ENCODE assay signal across 19 cellular contexts in the genomic region with DNA sequence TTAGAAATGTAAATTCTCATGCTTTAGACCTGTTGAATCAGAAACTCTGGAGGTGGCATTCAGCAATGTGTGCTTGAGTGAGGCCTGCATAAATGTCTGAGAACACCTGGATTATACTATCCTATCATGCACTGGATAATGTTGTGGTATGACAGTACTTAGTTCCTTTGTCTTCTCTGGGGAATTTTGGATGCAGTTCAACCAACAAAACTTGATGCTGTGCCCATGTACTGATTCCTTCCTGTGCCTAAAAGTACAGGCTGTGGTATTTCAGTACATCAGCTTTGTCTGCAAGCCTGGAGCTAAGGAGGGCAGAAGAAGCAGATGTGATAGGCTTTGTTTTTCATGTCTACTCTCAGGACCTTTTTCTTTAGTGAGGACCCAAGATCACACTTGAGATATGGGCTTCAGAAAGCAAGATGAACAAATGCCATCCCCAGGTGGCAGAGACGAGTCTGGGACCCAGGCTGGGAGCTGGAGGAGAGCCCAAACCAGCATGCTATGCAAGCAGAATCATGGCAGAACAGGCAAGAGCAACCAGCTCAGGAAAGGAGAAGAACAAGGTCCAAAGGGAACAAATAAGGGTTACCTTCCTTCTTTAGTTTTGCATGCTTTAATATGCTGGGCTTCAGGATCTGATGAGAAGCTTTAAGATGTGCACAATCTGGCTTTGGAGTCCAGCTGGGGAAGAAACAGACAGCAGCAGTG.
"Had no signal": no experiment of that assay in that cellular context is flagged by ENCODE, and none has a peak within 500 bp of the region (broad histone marks: within the 10 kb centered on the region; RNA-seq: fewer than 3 reads in every experiment).

No MANE protein-coding gene starts in this region.

- H3K27me3 Mint-ChIP-seq: activated T-helper 17 cell treated with anti-CD3 and anti-CD28 coated beads, Interleukin-2, amount 50 U/mL, for 72 hours had no signal

- H3K27ac ChIP-seq: esophagus muscularis mucosa, foreskin keratinocyte, suprapubic skin had no signal

- H3K36me3 ChIP-seq: esophagus muscularis mucosa, pancreas, suprapubic skin had no signal

- H3K36me3 Mint-ChIP-seq: mesothelial cell of epicardium, naive B cell, T-cell had no signal

- H3K4me3 Mint-ChIP-seq: activated T-helper 17 cell treated with anti-CD3 and anti-CD28 coated beads, Interleukin-2, amount 50 U/mL, for 72 hours; mesothelial cell of epicardium; naive B cell; T-cell had no signal

- H3K4me1 ChIP-seq: foreskin keratinocyte had no signal

- H3K27me3 ChIP-seq: esophagus muscularis mucosa, foreskin keratinocyte, pancreas, suprapubic skin had no signal

- ATAC-seq: activated CD4-positive, CD25-positive, alpha-beta regulatory T cell treated with anti-CD3 and anti-CD28 coated beads, Interleukin-2, amount 50 U/mL, for 24 hours; activated T-helper 17 cell treated with anti-CD3 and anti-CD28 coated beads, Interleukin-2, amount 50 U/mL, for 72 hours; foreskin keratinocyte; T-cell had no signal

- FAIRE-seq: astrocyte, colon, pancreas had no signal

- H3K4me1 Mint-ChIP-seq: activated T-helper 17 cell treated with anti-CD3 and anti-CD28 coated beads, Interleukin-2, amount 50 U/mL, for 72 hours; naive B cell; T-cell had no signal

- H3K4me3 ChIP-seq: esophagus muscularis mucosa, lung, pancreas, suprapubic skin had no signal

- H3K9me3 Mint-ChIP-seq: activated T-helper 17 cell treated with anti-CD3 and anti-CD28 coated beads, Interleukin-2, amount 50 U/mL, for 72 hours; mesothelial cell of epicardium had no signal

- DNase-seq: activated CD4-positive, alpha-beta T cell treated with anti-CD3 and anti-CD28 coated beads, Interleukin-2, amount 50 U/mL, for 1 hour; activated naive CD4-positive, alpha-beta T cell treated with Interleukin-2 at 50 U/mL for 16 hours; foreskin keratinocyte; naive B cell; pancreas; stimulated activated CD4-positive, alpha-beta T cell treated with anti-CD3 and anti-CD28 coated beads, Interleukin-15, amount 100 ng/mL, for 24 hours; stimulated activated CD4-positive, alpha-beta T cell treated with anti-CD3 and anti-CD28 coated beads, Interleukin-4, amount 100 ng/mL, for 1 hour; stimulated activated naive CD4-positive, alpha-beta T cell; T-cell; T-helper 9 cell; trophoblast cell had no signal

- H3K27ac Mint-ChIP-seq: activated T-helper 17 cell treated with anti-CD3 and anti-CD28 coated beads, Interleukin-2, amount 50 U/mL, for 72 hours; mesothelial cell of epicardium; T-cell had no signal

- H3K9me3 ChIP-seq: esophagus muscularis mucosa, pancreas, suprapubic skin had no signal
